ENCODE assay signal across 12 cellular contexts in the genomic region with DNA sequence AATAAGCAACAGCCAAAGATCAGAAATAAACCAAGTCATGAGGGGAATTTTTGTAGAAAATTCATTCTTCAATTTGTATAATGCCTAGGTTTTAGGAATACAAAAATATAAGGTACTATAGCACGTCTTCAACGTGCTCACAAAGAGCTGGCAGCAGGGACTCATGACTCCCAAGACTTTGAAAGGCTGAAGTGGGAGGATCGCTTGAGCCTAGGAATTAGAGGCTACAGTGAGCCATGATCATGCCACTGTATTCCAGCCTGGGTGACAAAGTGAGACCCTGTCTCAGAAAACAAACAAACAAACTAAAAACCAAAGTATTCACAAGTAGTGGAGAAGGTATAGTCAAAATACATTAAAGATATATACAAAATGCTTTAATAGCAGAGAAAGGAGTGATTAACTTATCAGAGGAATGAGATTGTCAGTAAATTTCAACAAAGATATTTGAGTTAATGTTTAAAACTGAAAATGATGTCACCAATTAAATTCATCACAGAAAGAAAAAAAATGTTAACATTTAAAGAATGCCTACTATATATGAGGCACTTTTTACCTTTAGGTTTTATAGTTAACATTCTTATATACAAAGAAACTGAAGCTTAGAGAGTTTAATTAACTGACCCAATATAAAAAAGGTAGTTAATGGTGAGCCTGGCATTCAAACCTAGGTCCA. TPM values are rescaled to one million over a fixed set of nuclear protein-coding genes. Genes with fewer than 3 reads are reported as not detected.
DNase-seq lines count a peak whose midpoint lies in the region; ATAC-seq and TF ChIP-seq lines count a peak whose summit lies in the region.
"Had no signal": no experiment of that assay in that cellular context is flagged by ENCODE, and none has a peak within 500 bp of the region (broad histone marks: within the 10 kb centered on the region; RNA-seq: fewer than 3 reads in every experiment).

No MANE protein-coding gene starts in this region.

- H3K4me1 ChIP-seq in psoas muscle (peaks cover 40% of the 10 kb centered on the region), thyroid gland (peaks cover 55 to 62% of the 10 kb centered on the region in 2 donors)

- ATAC-seq in psoas muscle, result no peak
- ATAC-seq: right cardiac atrium had no signal

- H3K4me1 Mint-ChIP-seq in activated T-cell treated with anti-CD3 and anti-CD28 coated beads, Interleukin-2, amount 50 U/mL, for 24 hours (ENCODE audit: low read depth), result peaks cover 66% of the 10 kb centered on the region

- TF ChIP-seq POLR2A in thyroid gland (IDR thresholded peaks at IDR 0.05), result no peak

- H3K4me3 Mint-ChIP-seq in activated T-cell treated with anti-CD3 and anti-CD28 coated beads, Interleukin-2, amount 50 U/mL, for 24 hours, result peak overlapping the region; percentile 99

- no peaks in the 10 kb centered on the region for H3K27me3 Mint-ChIP-seq in activated T-cell treated with anti-CD3 and anti-CD28 coated beads, Interleukin-2, amount 50 U/mL, for 24 hours

- no peak overlapping the region for H3K4me3 ChIP-seq in fibroblast of mammary gland (ENCODE audit: control insufficient read depth, low read depth, low read length)
- peak overlapping the region; percentile 15 for H3K4me3 ChIP-seq in psoas muscle
- no peak overlapping the region for H3K4me3 ChIP-seq in thyroid gland (replicated peaks in 1 of 3)

- WGBS in psoas muscle, 3 donors, result 65 to 79% (median 70%) methylated on average over 3 of the region's 3 CpGs
- 81 to 88% methylated on average over 3 of the region's 3 CpGs for WGBS in thyroid gland, 2 donors

- H3K36me3 Mint-ChIP-seq in activated T-cell treated with anti-CD3 and anti-CD28 coated beads, Interleukin-2, amount 50 U/mL, for 24 hours (ENCODE audit: low read depth), result peaks cover 58% of the 10 kb centered on the region

- DNase-seq in activated T-cell treated with anti-CD3 and anti-CD28 coated beads, Interleukin-2, amount 50 U/mL, for 24 hours, result no peak
- DNase-seq in activated T-cell treated with anti-CD3 and anti-CD28 coated beads for 4 hours, result no peak
- DNase-seq in RPMI7951 (ENCODE audit: low read depth), result peak; percentile 17
- DNase-seq in fibroblast of mammary gland (ENCODE audit: low read depth), result peak; percentile 39
- no peak for DNase-seq in psoas muscle
- DNase-seq in thyroid gland, result no peak
- DNase-seq in EL, result no peak
- no peak for DNase-seq in stimulated activated CD4-positive, alpha-beta T cell treated with anti-CD3 and anti-CD28 coated beads, Interleukin-12 subunit alpha, Interleukin-12 subunit beta, amount 100 ng/mL, for 4 hours
- DNase-seq: cerebellar nuclear complex, foreskin fibroblast, NCI-H446 treated with DMSO at 0.1 percent for 48 hours, right cardiac atrium had no signal

- H3K27ac ChIP-seq in psoas muscle (peak overlapping the region; percentile 34), thyroid gland (peak overlapping the region in 1 of 3 donors; percentile 27)

- H3K36me3 ChIP-seq in psoas muscle (ENCODE audit: insufficient read depth in 1 of 2, low read depth in 1 of 2), result no peaks in the 10 kb centered on the region
- no peaks in the 10 kb centered on the region for H3K36me3 ChIP-seq in thyroid gland

- TF ChIP-seq CTCF in fibroblast of mammary gland (conservative IDR thresholded peaks at IDR 0.05; ENCODE audit: control insufficient read depth, insufficient read depth, low read depth, low read length) (no peak), psoas muscle (IDR thresholded peaks at IDR 0.05) (no peak), thyroid gland (IDR thresholded peaks at IDR 0.05) (no peak)

- H3K9me3 ChIP-seq in psoas muscle (no peaks in the 10 kb centered on the region), thyroid gland (no peaks in the 10 kb centered on the region)

- H3K27me3 ChIP-seq in psoas muscle (ENCODE audit: insufficient read depth in 3 of 3, low read length in 2 of 3), result no peaks in the 10 kb centered on the region
- no peaks in the 10 kb centered on the region for H3K27me3 ChIP-seq in thyroid gland

- no peaks in the 10 kb centered on the region for H3K9me3 Mint-ChIP-seq in activated T-cell treated with anti-CD3 and anti-CD28 coated beads, Interleukin-2, amount 50 U/mL, for 24 hours

- intact Hi-C loops in psoas muscle (cut with DNase I) (no loop called here), thyroid gland (cut with DNase I) (no loop called here)

- peak overlapping the region; percentile 86 for H3K27ac Mint-ChIP-seq in activated T-cell treated with anti-CD3 and anti-CD28 coated beads, Interleukin-2, amount 50 U/mL, for 24 hours

RNA-seq across cellular contexts. Expression of a gene that starts 3.2 kb away (rescaled TPM):
- 27.6 and 27.8 TPM in 2 replicates for total RNA-seq in RPMI7951 (2014; rRNA removed; shearing (Covaris generic))
- total RNA-seq in psoas muscle, result 10 to 100 TPM; 32.7 to 38.9 (median 34.9) TPM
- 10 to 100 TPM; 11.2 to 18.5 (median 13.9) TPM for polyA plus RNA-seq in psoas muscle
- 10 to 100 TPM; 54.4 to 95.8 (median 67.5) TPM for total RNA-seq in thyroid gland

RNA-seq across cellular contexts. Expression of a gene that starts 50.1 kb away (rescaled TPM):
- 23.4 and 23.7 TPM in 2 replicates for total RNA-seq in RPMI7951 (2014; rRNA removed; shearing (Covaris generic))
- 10 to 100 TPM; 33.6 to 49.8 (median 48.4) TPM for total RNA-seq in psoas muscle
- polyA plus RNA-seq in psoas muscle, result 10 to 100 TPM; 22.2 to 63.0 (median 48.0) TPM
- total RNA-seq in thyroid gland, result 10 to 100 TPM in 3 of 4 donors, 1 to 10 TPM in 1; 8.6 to 11.4 (median 10.7) TPM

Comparison
In these comparisons a context has a peak if more than half of its experiments do, and no peak if none do; other contexts are left out.
1. DNase-seq: peak in RPMI7951 (single experiment) and fibroblast of mammary gland (single experiment); none in activated T-cell treated with anti-CD3 and anti-CD28 coated beads, Interleukin-2, amount 50 U/mL, for 24 hours (single experiment), activated T-cell treated with anti-CD3 and anti-CD28 coated beads for 4 hours (single experiment), psoas muscle (0 of 2), thyroid gland (0 of 2), EL (single experiment) and stimulated activated CD4-positive, alpha-beta T cell treated with anti-CD3 and anti-CD28 coated beads, Interleukin-12 subunit alpha, Interleukin-12 subunit beta, amount 100 ng/mL, for 4 hours (single experiment).